In genomic region chr1:233518344-233518743, GRCh38 we compare ENCODE assay signal across 9 cellular contexts.
A peak's percentile ranks its signal among the peaks of the same experiment; 100 is the strongest.
DNase-seq lines count a peak whose midpoint lies in the region; ATAC-seq, FAIRE-seq and TF ChIP-seq lines count a peak whose summit lies in the region.
"Had no signal": no experiment of that assay in that cellular context is flagged by ENCODE, and none has a peak within 500 bp of the region (broad histone marks: within the 10 kb centered on the region; RNA-seq: fewer than 3 reads in every experiment).

No MANE protein-coding gene starts in this region.

- ATAC-seq in activated CD8-positive, alpha-beta T cell treated with anti-CD3 and anti-CD28 coated beads for 36 hours: no peak
- ATAC-seq in HepG2 (no peak), GM21423 (IDR thresholded peaks at IDR 0.05; ENCODE audit: unreplicated experiment) (no peak)

- CTCF ChIA-PET in activated CD4-positive, alpha-beta T cell treated with anti-CD3 and anti-CD28 coated beads, Interleukin-2, amount 10 ng/mL, durations not matched to agents 7 days and 5 days (lab: Charles Lee): interaction anchor here (0.9 to 1.1 kb wide), 2 partner anchors 9 to 46 kb away, joined by 3 to 4 read pairs; no protein-coding TSS in a partner anchor
- CTCF ChIA-PET in activated CD8-positive, alpha-beta T cell treated with anti-CD3 and anti-CD28 coated beads for 36 hours (lab: Charles Lee): interaction anchor here (1.1 to 1.8 kb wide), 3 partner anchors 9 to 475 kb away, joined by 3 to 11 read pairs (median 4); no protein-coding TSS in a partner anchor
- CTCF ChIA-PET in HepG2 (lab: Yijun Ruan, JAX; ENCODE audit: low intra/inter-chr PET ratio, low total read pairs): no interaction called here

- no peak overlapping the region for H3K4me3 Mint-ChIP-seq in activated CD4-positive, alpha-beta T cell treated with anti-CD3 and anti-CD28 coated beads, Interleukin-2, amount 10 ng/mL, durations not matched to agents 7 days and 5 days
- H3K4me3 Mint-ChIP-seq in activated CD8-positive, alpha-beta T cell treated with anti-CD3 and anti-CD28 coated beads for 36 hours: no peak overlapping the region

- no peak overlapping the region for H3K27ac Mint-ChIP-seq in activated CD4-positive, alpha-beta T cell treated with anti-CD3 and anti-CD28 coated beads, Interleukin-2, amount 10 ng/mL, durations not matched to agents 7 days and 5 days
- no peak overlapping the region for H3K27ac Mint-ChIP-seq in activated CD8-positive, alpha-beta T cell treated with anti-CD3 and anti-CD28 coated beads for 36 hours

- no peak for TF ChIP-seq RAD21 in HepG2 (CRISPR knock-in tag; IDR thresholded peaks at IDR 0.05)

- no peaks in the 10 kb centered on the region for H3K9me3 Mint-ChIP-seq in activated CD4-positive, alpha-beta T cell treated with anti-CD3 and anti-CD28 coated beads, Interleukin-2, amount 10 ng/mL, durations not matched to agents 7 days and 5 days
- H3K9me3 Mint-ChIP-seq in activated CD8-positive, alpha-beta T cell treated with anti-CD3 and anti-CD28 coated beads for 36 hours: no peaks in the 10 kb centered on the region

- H3K36me3 ChIP-seq in MM.1S (replicated peaks; ENCODE audit: insufficient read depth, low read length): no peaks in the 10 kb centered on the region
- H3K36me3 ChIP-seq in HepG2 (replicated peaks in 1 of 2; ENCODE audit: control insufficient read depth in 1 of 2, insufficient read depth in 2 of 2, low read length in 2 of 2): no peaks in the 10 kb centered on the region

- DNase-seq in activated CD4-positive, alpha-beta T cell treated with anti-CD3 and anti-CD28 coated beads, Interleukin-2, amount 10 ng/mL, durations not matched to agents 7 days and 5 days: peak; percentile 11
- no peak for DNase-seq in activated CD4-positive, alpha-beta T cell treated with anti-CD3 and anti-CD28 coated beads for 4 hours
- peak; percentile 69 for DNase-seq in MM.1S
- peak; percentile 55 for DNase-seq in activated CD8-positive, alpha-beta T cell treated with anti-CD3 and anti-CD28 coated beads for 36 hours
- no peak for DNase-seq in HepG2 (ENCODE audit: low spot score)
- DNase-seq in NCI-H2171 (lab: John Stamatoyannopoulos, UW): no peak
- DNase-seq in stimulated activated naive CD4-positive, alpha-beta T cell treated with Interleukin-2 at 50 U/mL for 16 hours (lab: John Stamatoyannopoulos, UW): no peak

- POLR2A ChIA-PET in activated CD4-positive, alpha-beta T cell treated with anti-CD3 and anti-CD28 coated beads, Interleukin-2, amount 10 ng/mL, durations not matched to agents 7 days and 5 days (lab: Charles Lee): no interaction called here
- POLR2A ChIA-PET in activated CD8-positive, alpha-beta T cell treated with anti-CD3 and anti-CD28 coated beads for 36 hours (lab: Charles Lee): interaction anchor here (0.8 kb wide), 1 partner anchor 105 kb away, joined by 3 read pairs; no protein-coding TSS in a partner anchor
- POLR2A ChIA-PET in HepG2 (lab: Yijun Ruan, JAX): no interaction called here

- H3K27me3 Mint-ChIP-seq in activated CD4-positive, alpha-beta T cell treated with anti-CD3 and anti-CD28 coated beads, Interleukin-2, amount 10 ng/mL, durations not matched to agents 7 days and 5 days: no peaks in the 10 kb centered on the region
- peaks cover 5% of the 10 kb centered on the region for H3K27me3 Mint-ChIP-seq in activated CD8-positive, alpha-beta T cell treated with anti-CD3 and anti-CD28 coated beads for 36 hours

- H3K4me2 ChIP-seq in MM.1S (ENCODE audit: low read depth, low read length): no peak overlapping the region
- no peak overlapping the region for H3K4me2 ChIP-seq in HepG2 (ENCODE audit: low read depth, low read length)

- no peaks in the 10 kb centered on the region for H3K9me2 ChIP-seq in MM.1S (replicated peaks; ENCODE audit: insufficient read depth, low read length)

- H2AFZ ChIP-seq in MM.1S (ENCODE audit: low read length) (peak overlapping the region; percentile 43), HepG2 (ENCODE audit: low read length) (no peak overlapping the region)

- intact Hi-C loops in activated CD8-positive, alpha-beta T cell treated with anti-CD3 and anti-CD28 coated beads for 36 hours (cut with micrococcal nuclease): no loop called here
- intact Hi-C loops in HepG2 (cut with micrococcal nuclease; ENCODE audit: unreplicated experiment): no loop called here

- H3K9me3 ChIP-seq in MM.1S (replicated peaks; ENCODE audit: insufficient read depth, low read length): no peaks in the 10 kb centered on the region
- H3K9me3 ChIP-seq in HepG2 (ENCODE audit: low read length): 0 out of 2 replicates have a peak, but pooled peaks cover 5% of the 10 kb centered on the region

- H3K36me3 Mint-ChIP-seq in activated CD4-positive, alpha-beta T cell treated with anti-CD3 and anti-CD28 coated beads, Interleukin-2, amount 10 ng/mL, durations not matched to agents 7 days and 5 days (ENCODE audit: low read depth): no peaks in the 10 kb centered on the region
- H3K36me3 Mint-ChIP-seq in activated CD8-positive, alpha-beta T cell treated with anti-CD3 and anti-CD28 coated beads for 36 hours (ENCODE audit: low read depth): no peaks in the 10 kb centered on the region

- no peaks in the 10 kb centered on the region for H3F3A ChIP-seq in MM.1S (ENCODE audit: insufficient read depth, low read length)

- TF ChIP-seq EP300 in HepG2 (IDR thresholded peaks at IDR 0.05; ENCODE audit: low read depth in 2 of 2, low read length in 2 of 2) (no peak), HepG2 (CRISPR knock-in tag; IDR thresholded peaks at IDR 0.05; ENCODE audit: borderline replicate concordance) (no peak)

- TF ChIP-seq CTCF in MM.1S (IDR thresholded peaks at IDR 0.05; ENCODE audit: low read length): peak; percentile 87
- peak; percentile 71 for TF ChIP-seq CTCF in activated CD8-positive, alpha-beta T cell treated with anti-CD3 and anti-CD28 coated beads for 36 hours (IDR thresholded peaks at IDR 0.05)
- peak; percentile 13 for TF ChIP-seq CTCF in HepG2 (CRISPR knock-in tag; IDR thresholded peaks at IDR 0.05)

- H3K9ac ChIP-seq in MM.1S (ENCODE audit: low read length) (no peak overlapping the region), HepG2 (ENCODE audit: insufficient read depth, low read depth, low read length) (no peak overlapping the region)

- H3K27ac ChIP-seq in MM.1S (ENCODE audit: low read length) (no peak overlapping the region), HepG2 (ENCODE audit: extremely low read length, insufficient read depth, low read length) (no peak overlapping the region)

- H3K27me3 ChIP-seq in MM.1S (replicated peaks; ENCODE audit: insufficient read depth, low read length) (no peaks in the 10 kb centered on the region), HepG2 (ENCODE audit: control insufficient read depth in 1 of 2, insufficient read depth in 2 of 2, low read length in 2 of 2) (no peaks in the 10 kb centered on the region)

- H3K79me2 ChIP-seq in MM.1S (ENCODE audit: low read length): no peaks in the 10 kb centered on the region
- no peaks in the 10 kb centered on the region for H3K79me2 ChIP-seq in HepG2 (ENCODE audit: insufficient read depth, low read length)

- in situ Hi-C loops in HepG2 (cut with HindIII; ENCODE audit: extremely low pct_ligation_motif_present, low pct_unique_long_range_greater_than_20kb): no loop called here

- FAIRE-seq in HepG2 (lab: Jason Lieb, UNC): no peak
- FAIRE-seq: G401.6 had no signal

- no peaks in the 10 kb centered on the region for H4K20me1 ChIP-seq in MM.1S (ENCODE audit: insufficient read depth, low read length)
- H4K20me1 ChIP-seq in HepG2 (ENCODE audit: insufficient read depth, low read length): no peaks in the 10 kb centered on the region

- BruUV-seq in HepG2 (replicated peaks; lab: Mats Ljungman, UMichigan): no TSS peak

- H3K4me1 ChIP-seq in MM.1S (ENCODE audit: low read length): peaks cover 5% of the 10 kb centered on the region; the same call in 1 of the 2 replicates
- H3K4me1 ChIP-seq in HepG2 (ENCODE audit: insufficient read depth, low read length): no peaks in the 10 kb centered on the region

- 52% methylated on average over 3 of the region's 3 CpGs for WGBS in HepG2 (ENCODE audit: low lambda C conversion rate)

- H3K4me1 Mint-ChIP-seq in activated CD4-positive, alpha-beta T cell treated with anti-CD3 and anti-CD28 coated beads, Interleukin-2, amount 10 ng/mL, durations not matched to agents 7 days and 5 days: no peaks in the 10 kb centered on the region
- no peaks in the 10 kb centered on the region for H3K4me1 Mint-ChIP-seq in activated CD8-positive, alpha-beta T cell treated with anti-CD3 and anti-CD28 coated beads for 36 hours (ENCODE audit: low read depth)

- TF ChIP-seq POLR2A in HepG2 (IDR thresholded peaks at IDR 0.05; ENCODE audit: insufficient read depth in 1 of 2, low read depth in 2 of 2, low read length in 2 of 2): no peak

- no peak overlapping the region for H3K4me3 ChIP-seq in MM.1S (ENCODE audit: low read length)
- no peak overlapping the region for H3K4me3 ChIP-seq in HepG2 (replicated peaks in 1 of 3; ENCODE audit: insufficient read depth in 1 of 3, low read depth in 2 of 3, low read length in 3 of 3)

TF ChIP-seq in HepG2, 621 proteins besides CTCF, POLR2A, EP300 and RAD21:
- TF ChIP-seq KAT7 (CRISPR knock-in tag; IDR thresholded peaks at IDR 0.05; ENCODE audit: borderline replicate concordance) (no peak), GABPA (IDR thresholded peaks at IDR 0.05; ENCODE audit: low read depth, low read length) (no peak), GABPA (CRISPR knock-in tag; IDR thresholded peaks at IDR 0.05; ENCODE audit: low read depth) (peak; percentile 63), RAD51 (IDR thresholded peaks at IDR 0.05; ENCODE audit: borderline replicate concordance) (no peak), ARID2 (CRISPR knock-in tag; IDR thresholded peaks at IDR 0.05; ENCODE audit: borderline replicate concordance) (no peak), ZNF451 (CRISPR knock-in tag; IDR thresholded peaks at IDR 0.05) (no peak)
- TF ChIP-seq, protein P1, sequence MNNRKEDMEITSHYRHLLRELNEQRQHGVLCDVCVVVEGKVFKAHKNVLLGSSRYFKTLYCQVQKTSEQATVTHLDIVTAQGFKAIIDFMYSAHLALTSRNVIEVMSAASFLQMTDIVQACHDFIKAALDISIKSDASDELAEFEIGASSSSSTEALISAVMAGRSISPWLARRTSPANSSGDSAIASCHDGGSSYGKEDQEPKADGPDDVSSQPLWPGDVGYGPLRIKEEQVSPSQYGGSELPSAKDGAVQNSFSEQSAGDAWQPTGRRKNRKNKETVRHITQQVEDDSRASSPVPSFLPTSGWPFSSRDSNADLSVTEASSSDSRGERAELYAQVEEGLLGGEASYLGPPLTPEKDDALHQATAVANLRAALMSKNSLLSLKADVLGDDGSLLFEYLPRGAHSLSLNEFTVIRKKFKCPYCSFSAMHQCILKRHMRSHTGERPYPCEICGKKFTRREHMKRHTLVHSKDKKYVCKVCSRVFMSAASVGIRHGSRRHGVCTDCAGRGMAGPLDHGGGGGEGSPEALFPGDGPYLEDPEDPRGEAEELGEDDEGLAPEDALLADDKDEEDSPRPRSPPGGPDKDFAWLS (CRISPR knock-in tag; IDR thresholded peaks at IDR 0.05; ENCODE audit: borderline replicate concordance): no peak

Comparison
In these comparisons a context has a peak if more than half of its experiments do, and no peak if none do; other contexts are left out.
1. DNase-seq: peak in activated CD4-positive, alpha-beta T cell treated with anti-CD3 and anti-CD28 coated beads, Interleukin-2, amount 10 ng/mL, durations not matched to agents 7 days and 5 days (single experiment), MM.1S (single experiment) and activated CD8-positive, alpha-beta T cell treated with anti-CD3 and anti-CD28 coated beads for 36 hours (single experiment); none in activated CD4-positive, alpha-beta T cell treated with anti-CD3 and anti-CD28 coated beads for 4 hours (0 of 2), HepG2 (single experiment), NCI-H2171 (single experiment) and stimulated activated naive CD4-positive, alpha-beta T cell treated with Interleukin-2 at 50 U/mL for 16 hours (single experiment).
2. CTCF ChIP-seq: peak in every context shown above with its lines; median percentile 87 in MM.1S; 71 in activated CD8-positive, alpha-beta T cell treated with anti-CD3 and anti-CD28 coated beads for 36 hours; 13 in HepG2.